ENCODE assay signal across 19 cellular contexts in the genomic region with DNA sequence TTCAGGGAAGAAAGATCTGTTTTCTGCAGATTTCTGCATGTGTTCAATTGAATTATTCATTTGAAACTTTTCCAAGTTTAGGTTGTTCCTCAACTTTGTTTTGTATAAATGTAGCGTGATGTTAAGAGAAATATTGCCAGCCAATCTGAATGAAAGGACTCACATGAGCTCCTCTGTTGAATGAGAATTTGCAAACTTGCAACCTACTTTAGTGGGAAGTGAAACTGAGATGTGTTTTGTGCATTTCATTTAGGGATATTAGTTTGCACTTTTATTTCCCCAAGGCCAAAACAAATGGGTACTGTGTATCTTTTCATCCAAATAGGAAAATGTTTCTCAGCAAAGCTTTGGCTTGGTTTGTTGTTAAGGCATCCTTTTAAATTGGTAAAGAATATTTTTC.
DNase-seq lines count a peak whose midpoint lies in the region; ATAC-seq lines count a peak whose summit lies in the region.
"Had no signal": no experiment of that assay in that cellular context is flagged by ENCODE, and none has a peak within 500 bp of the region (broad histone marks: within the 10 kb centered on the region; RNA-seq: fewer than 3 reads in every experiment).

No MANE protein-coding gene starts in this region.

- peaks cover 9 to 14% of the 10 kb centered on the region in 2 donors for H3K4me1 Mint-ChIP-seq in stimulated activated naive B cell treated with anti-CD40 and anti-IgM and Interleukin-4, amounts not matched to agents 10 μg/mL and 1 μg/mL and 100 μg/mL, for 72 hours
- no peaks in the 10 kb centered on the region for H3K4me1 Mint-ChIP-seq in activated naive CD4-positive, alpha-beta T cell treated with anti-CD3 and anti-CD28 coated beads for 36 hours (ENCODE audit: low read depth)
- H3K4me1 Mint-ChIP-seq in activated CD4-positive, alpha-beta T cell treated with anti-CD3 and anti-CD28 coated beads for 36 hours = no peaks in the 10 kb centered on the region

- H3K4me3 Mint-ChIP-seq in stimulated activated naive B cell treated with anti-CD40 and anti-IgM and Interleukin-4, amounts not matched to agents 10 μg/mL and 1 μg/mL and 100 μg/mL, for 72 hours = no peak overlapping the region
- H3K4me3 Mint-ChIP-seq in activated naive CD4-positive, alpha-beta T cell treated with anti-CD3 and anti-CD28 coated beads for 36 hours = no peak overlapping the region
- H3K4me3 Mint-ChIP-seq in activated CD4-positive, alpha-beta T cell treated with anti-CD3 and anti-CD28 coated beads for 36 hours = no peak overlapping the region
- H3K4me3 Mint-ChIP-seq: activated T-cell treated with anti-CD3 and anti-CD28 coated beads, Interleukin-2, amount 50 U/mL, for 24 hours; CD8-positive, alpha-beta T cell had no signal

- no peaks in the 10 kb centered on the region for H3K27me3 Mint-ChIP-seq in stimulated activated naive B cell treated with anti-CD40 and anti-IgM and Interleukin-4, amounts not matched to agents 10 μg/mL and 1 μg/mL and 100 μg/mL, for 72 hours
- H3K27me3 Mint-ChIP-seq in activated naive CD4-positive, alpha-beta T cell treated with anti-CD3 and anti-CD28 coated beads for 36 hours (ENCODE audit: low read depth) = peaks cover 1% of the 10 kb centered on the region
- H3K27me3 Mint-ChIP-seq in activated CD4-positive, alpha-beta T cell treated with anti-CD3 and anti-CD28 coated beads for 36 hours = no peaks in the 10 kb centered on the region
- H3K27me3 Mint-ChIP-seq: activated T-cell treated with anti-CD3 and anti-CD28 coated beads, Interleukin-2, amount 50 U/mL, for 24 hours had no signal

- CTCF ChIA-PET in activated naive CD4-positive, alpha-beta T cell treated with anti-CD3 and anti-CD28 coated beads for 36 hours (lab: Charles Lee) = interaction anchor here (0.9 to 1.0 kb wide), 3 partner anchors 203 to 428 kb away, joined by 3 to 4 read pairs (median 3); no protein-coding TSS in a partner anchor
- CTCF ChIA-PET in activated CD4-positive, alpha-beta T cell treated with anti-CD3 and anti-CD28 coated beads for 36 hours (lab: Charles Lee) = interaction anchor here (0.6 to 1.0 kb wide), 4 partner anchors 36 to 426 kb away, joined by 3 read pairs; no protein-coding TSS in a partner anchor

- intact Hi-C loops in activated naive CD4-positive, alpha-beta T cell treated with anti-CD3 and anti-CD28 coated beads for 36 hours (cut with micrococcal nuclease) = loop anchor here (1.0 to 5.0 kb wide), 5 partner anchors 179 to 1504 kb away; a partner anchor contains a TSS
- intact Hi-C loops in activated CD4-positive, alpha-beta T cell treated with anti-CD3 and anti-CD28 coated beads for 36 hours (cut with DNase I, micrococcal nuclease) = loop anchor here (1.0 to 5.0 kb wide), 3 partner anchors 249 to 428 kb away; a partner anchor contains a TSS

- ATAC-seq in HG02759 (IDR thresholded peaks at IDR 0.05; ENCODE audit: unreplicated experiment) = peak; percentile 62
- ATAC-seq in stimulated activated naive B cell treated with anti-CD40 and anti-IgM and Interleukin-4, amounts not matched to agents 10 μg/mL and 1 μg/mL and 100 μg/mL, for 72 hours (replicated peaks) = peak; percentile 78 to 85
- ATAC-seq in activated CD4-positive, alpha-beta T cell treated with anti-CD3 and anti-CD28 coated beads for 36 hours = no peak
- ATAC-seq: HCT116, K562, mucosa of descending colon, SK-N-SH treated with all-trans-retinoic acid at 6 μM for 48 hours had no signal

- no peaks in the 10 kb centered on the region for H3K9me3 Mint-ChIP-seq in stimulated activated naive B cell treated with anti-CD40 and anti-IgM and Interleukin-4, amounts not matched to agents 10 μg/mL and 1 μg/mL and 100 μg/mL, for 72 hours
- no peaks in the 10 kb centered on the region for H3K9me3 Mint-ChIP-seq in activated naive CD4-positive, alpha-beta T cell treated with anti-CD3 and anti-CD28 coated beads for 36 hours
- H3K9me3 Mint-ChIP-seq in activated CD4-positive, alpha-beta T cell treated with anti-CD3 and anti-CD28 coated beads for 36 hours (ENCODE audit: low read depth) = no peaks in the 10 kb centered on the region
- H3K9me3 Mint-ChIP-seq: activated T-cell treated with anti-CD3 and anti-CD28 coated beads, Interleukin-2, amount 50 U/mL, for 24 hours; CD8-positive, alpha-beta T cell had no signal

- no peak overlapping the region for H3K27ac Mint-ChIP-seq in stimulated activated naive B cell treated with anti-CD40 and anti-IgM and Interleukin-4, amounts not matched to agents 10 μg/mL and 1 μg/mL and 100 μg/mL, for 72 hours
- no peak overlapping the region for H3K27ac Mint-ChIP-seq in activated naive CD4-positive, alpha-beta T cell treated with anti-CD3 and anti-CD28 coated beads for 36 hours
- no peak overlapping the region for H3K27ac Mint-ChIP-seq in activated CD4-positive, alpha-beta T cell treated with anti-CD3 and anti-CD28 coated beads for 36 hours
- H3K27ac Mint-ChIP-seq: activated T-cell treated with anti-CD3 and anti-CD28 coated beads, Interleukin-2, amount 50 U/mL, for 24 hours; CD8-positive, alpha-beta T cell had no signal

- H3K36me3 Mint-ChIP-seq in stimulated activated naive B cell treated with anti-CD40 and anti-IgM and Interleukin-4, amounts not matched to agents 10 μg/mL and 1 μg/mL and 100 μg/mL, for 72 hours = no peaks in the 10 kb centered on the region
- H3K36me3 Mint-ChIP-seq in activated naive CD4-positive, alpha-beta T cell treated with anti-CD3 and anti-CD28 coated beads for 36 hours (ENCODE audit: low read depth) = no peaks in the 10 kb centered on the region
- no peaks in the 10 kb centered on the region for H3K36me3 Mint-ChIP-seq in activated CD4-positive, alpha-beta T cell treated with anti-CD3 and anti-CD28 coated beads for 36 hours (ENCODE audit: low read depth)
- H3K36me3 Mint-ChIP-seq: CD8-positive, alpha-beta T cell had no signal

- DNase-seq in NOMO-1 (lab: John Stamatoyannopoulos, UW; ENCODE audit: unreplicated experiment in 2 of 2) (peak; percentile 13 to 61), NOMO-1 treated with dmso at 0.1 percent for 144 hours (lab: John Stamatoyannopoulos, UW; ENCODE audit: unreplicated experiment) (no peak), MV-4-11 (lab: John Stamatoyannopoulos, UW) (peak; percentile 56)
- DNase-seq in stimulated activated naive B cell treated with anti-CD40 and anti-IgM and Interleukin-4, amounts not matched to agents 10 μg/mL and 1 μg/mL and 100 μg/mL, for 72 hours = no peak
- no peak for DNase-seq in activated naive CD4-positive, alpha-beta T cell treated with anti-CD3 and anti-CD28 coated beads for 36 hours
- no peak for DNase-seq in stimulated activated CD4-positive, alpha-beta T cell treated with anti-CD3 and anti-CD28 coated beads, Interleukin-12 subunit alpha, Interleukin-12 subunit beta, amount 100 ng/mL, for 4 hours
- DNase-seq in activated CD4-positive, alpha-beta T cell treated with anti-CD3 and anti-CD28 coated beads for 36 hours = no peak
- DNase-seq: 8988T; activated T-cell treated with anti-CD3 and anti-CD28 coated beads, Interleukin-2, amount 50 U/mL, for 24 hours; head of caudate nucleus; kidney glomerular epithelial cell; NCI-H2029; posterior cingulate gyrus had no signal

- POLR2A ChIA-PET in activated CD4-positive, alpha-beta T cell treated with anti-CD3 and anti-CD28 coated beads for 36 hours (lab: Charles Lee) = no interaction called here

Comparison
In these comparisons a context has a peak if more than half of its experiments do, and no peak if none do; other contexts are left out.
1. DNase-seq: peak in NOMO-1 (2 of 2) and MV-4-11 (single experiment); none in NOMO-1 treated with dmso at 0.1 percent for 144 hours (single experiment), stimulated activated naive B cell treated with anti-CD40 and anti-IgM and Interleukin-4, amounts not matched to agents 10 μg/mL and 1 μg/mL and 100 μg/mL, for 72 hours (single experiment), activated naive CD4-positive, alpha-beta T cell treated with anti-CD3 and anti-CD28 coated beads for 36 hours (single experiment), stimulated activated CD4-positive, alpha-beta T cell treated with anti-CD3 and anti-CD28 coated beads, Interleukin-12 subunit alpha, Interleukin-12 subunit beta, amount 100 ng/mL, for 4 hours (single experiment) and activated CD4-positive, alpha-beta T cell treated with anti-CD3 and anti-CD28 coated beads for 36 hours (single experiment).